Comparison of ENCODE assay signal across 1 cellular context in genomic region chr5:147831465-147831864, GRCh38.
TF ChIP-seq lines count a peak whose summit lies in the region.

A gene with protein sequence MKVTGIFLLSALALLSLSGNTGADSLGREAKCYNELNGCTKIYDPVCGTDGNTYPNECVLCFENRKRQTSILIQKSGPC (minus strand): TSS chr5:147831671. CDS start chr5:147831577, 94 bp downstream.

TF ChIP-seq in GM23338, 12 proteins besides CTCF, POLR2A, EP300 and RAD21:
- no peak for TF ChIP-seq EZH2 (IDR thresholded peaks at IDR 0.05; ENCODE audit: low read depth, unreplicated experiment)
- TF ChIP-seq REST (IDR thresholded peaks at IDR 0.05; ENCODE audit: unreplicated experiment) = no peak
- TF ChIP-seq ZNF331 (CRISPR knock-in tag; IDR thresholded peaks at IDR 0.05; ENCODE audit: low read depth) = no peak
- no peak for TF ChIP-seq STAT1 (IDR thresholded peaks at IDR 0.05; ENCODE audit: unreplicated experiment)
- no peak for TF ChIP-seq JUNB (IDR thresholded peaks at IDR 0.05; ENCODE audit: unreplicated experiment)
- no peak for TF ChIP-seq ETS1 (IDR thresholded peaks at IDR 0.05)
- no peak for TF ChIP-seq ZNF462 (CRISPR knock-in tag; IDR thresholded peaks at IDR 0.05)
- TF ChIP-seq CREB1 (CRISPR knock-in tag; IDR thresholded peaks at IDR 0.05; ENCODE audit: low read depth) = no peak
- TF ChIP-seq POLR2AphosphoS5 (IDR thresholded peaks at IDR 0.05; ENCODE audit: low read depth) = no peak
- TF ChIP-seq NANOG (IDR thresholded peaks at IDR 0.05; ENCODE audit: borderline replicate concordance) = no peak
- TF ChIP-seq ZNF114 (CRISPR knock-in tag; IDR thresholded peaks at IDR 0.05) = no peak
- no peak for TF ChIP-seq EZH2phosphoT487 (IDR thresholded peaks at IDR 0.05; ENCODE audit: unreplicated experiment)
TF ChIP-seq in GM23338: peak in this region for 0.
